34 cellular contexts compared by ENCODE assay signal in genomic region chr5:174811438-174811837, GRCh38.
"Had no signal": no experiment of that assay in that cellular context is flagged by ENCODE, and none has a peak within 500 bp of the region (broad histone marks: within the 10 kb centered on the region; RNA-seq: fewer than 3 reads in every experiment).

No MANE protein-coding gene starts in this region.

- H3K9ac ChIP-seq: KMS-11 had no signal

- H3K4me3 ChIP-seq: MG63 had no signal

- H3K4me2 ChIP-seq: KMS-11 had no signal

- H3K36me3 ChIP-seq: MG63 had no signal

- H3K27ac ChIP-seq: KMS-11 had no signal

- H3K9me3 ChIP-seq: MG63 had no signal

- DNase-seq: Karpas-422, Kasumi-1, MG63, MM.1S, MV-4-11, NCI-H1048, NCI-H1092, NCI-H1092 treated with DMSO at 0.1 percent for 48 hours, NCI-H1105, NCI-H1105 treated with DMSO at 0.1 percent for 48 hours, NCI-H1417, NCI-H1417 treated with DMSO at 0.1 percent for 48 hours, NCI-H1436, NCI-H1436 treated with DMSO at 0.1 percent for 48 hours, NCI-H146, NCI-H1694, NCI-H1694 treated with DMSO at 0.1 percent for 48 hours, NCI-H187, NCI-H187 treated with DMSO at 0.1 percent for 48 hours, NCI-H1930, NCI-H2029, NCI-H2029 treated with DMSO at 0.1 percent for 48 hours, NCI-H2081, NCI-H2081 treated with DMSO at 0.1 percent for 48 hours, NCI-H2107, NCI-H2171, NCI-H2171 treated with DMSO at 0.1 percent for 48 hours, NCI-H2227 treated with DMSO at 0.1 percent for 48 hours, NCI-H226, NCI-H345, NCI-H446, NCI-H446 treated with DMSO at 0.1 percent for 48 hours, NCI-H510A had no signal
